Comparison of ENCODE assay signal across 23 cellular contexts in genomic region chr1:33577663-33578062, GRCh38.
DNase-seq lines count a peak whose midpoint lies in the region; ATAC-seq and TF ChIP-seq lines count a peak whose summit lies in the region.
"Had no signal": no experiment of that assay in that cellular context is flagged by ENCODE, and none has a peak within 500 bp of the region (broad histone marks: within the 10 kb centered on the region; RNA-seq: fewer than 3 reads in every experiment).

No MANE protein-coding gene starts in this region.

- H3K36me3 ChIP-seq in left ventricle myocardium inferior (no peaks in the 10 kb centered on the region), duodenal mucosa (ENCODE audit: control insufficient read depth in 1 of 2, insufficient read depth in 2 of 2, low read length in 2 of 2) (no peaks in the 10 kb centered on the region), mesendoderm (ENCODE audit: control insufficient read depth, insufficient read depth, low read length) (no peaks in the 10 kb centered on the region)

- no peaks in the 10 kb centered on the region for H3K27me3 ChIP-seq in left ventricle myocardium inferior (ENCODE audit: low read depth)
- peaks cover 0 to 2% of the 10 kb centered on the region in 2 donors for H3K27me3 ChIP-seq in duodenal mucosa (ENCODE audit: control insufficient read depth in 1 of 2, insufficient read depth in 2 of 2, low read length in 2 of 2)
- H3K27me3 ChIP-seq in mesendoderm (ENCODE audit: insufficient read depth, low read length, poor library complexity), result no peaks in the 10 kb centered on the region

- intact Hi-C loops in left ventricle myocardium inferior (cut with micrococcal nuclease) (no loop called here), Right ventricle myocardium inferior (cut with DNase I) (no loop called here)

- no peak overlapping the region for H4K5ac ChIP-seq in mesendoderm (ENCODE audit: low read length)

- WGBS in mesendoderm (ENCODE audit: extremely low coverage, insufficient coverage, low lambda C conversion rate), result no CpG with 5 or more reads among the region's 9 CpGs

- no peak overlapping the region for H3K4ac ChIP-seq in mesendoderm (ENCODE audit: low read depth, low read length)

- no peak overlapping the region for H2BK15ac ChIP-seq in mesendoderm (replicated peaks; ENCODE audit: low read depth)

- no peak for TF ChIP-seq CTCF in left ventricle myocardium inferior (IDR thresholded peaks at IDR 0.05; ENCODE audit: borderline replicate concordance)

- H3K4me3 ChIP-seq in left ventricle myocardium inferior (no peak overlapping the region), duodenal mucosa (ENCODE audit: low read depth in 1 of 2, low read length in 2 of 2) (peak overlapping the region; percentile 29 to 35), mesendoderm (ENCODE audit: low read length) (no peak overlapping the region)

- H3K4me1 ChIP-seq in left ventricle myocardium inferior (peaks cover 62% of the 10 kb centered on the region), duodenal mucosa (ENCODE audit: control insufficient read depth in 1 of 2, insufficient read depth in 2 of 2, low read length in 2 of 2) (peaks cover 11 to 25% of the 10 kb centered on the region in 2 donors), mesendoderm (ENCODE audit: control insufficient read depth, low read depth, low read length) (no peaks in the 10 kb centered on the region)

- no peaks in the 10 kb centered on the region for H3K9me3 ChIP-seq in left ventricle myocardium inferior (replicated peaks)
- H3K9me3 ChIP-seq in duodenal mucosa (ENCODE audit: control insufficient read depth in 1 of 2, low read length in 2 of 2), result no peaks in the 10 kb centered on the region

- no peak for DNase-seq in left ventricle myocardium inferior
- no peak for DNase-seq in Right ventricle myocardium inferior (ENCODE audit: missing footprints)
- no peak for DNase-seq in mesendoderm
- DNase-seq in retina, result no peak
- DNase-seq in NCI-H1417 (lab: John Stamatoyannopoulos, UW), result no peak
- DNase-seq: DMS153; DND-41; Karpas-422; NCI-H1092; NCI-H1436; NCI-H187; NCI-H2081 treated with DMSO at 0.1 percent for 48 hours; NCI-H2171; NCI-H345; NCI-H510A treated with DMSO at 0.1 percent for 48 hours; NCI-H748 treated with DMSO at 0.1 percent for 48 hours; NK-92 treated with Interleukin-12 subunit alpha and Interleukin-12 subunit beta, amount 100 ng/mL, for 24 hours; SHP77 treated with DMSO at 0.1 percent for 48 hours had no signal

- no peaks in the 10 kb centered on the region for H3K79me1 ChIP-seq in mesendoderm (ENCODE audit: low read length)

- H3K9ac ChIP-seq in duodenal mucosa (ENCODE audit: low read depth in 1 of 2, low read length in 2 of 2), result no peak overlapping the region
- no peak overlapping the region for H3K9ac ChIP-seq in mesendoderm (ENCODE audit: low read length)

- no peak overlapping the region for H4K8ac ChIP-seq in mesendoderm (ENCODE audit: low read depth, low read length)

- H2BK5ac ChIP-seq in mesendoderm (ENCODE audit: low read length), result no peak overlapping the region

- peak overlapping the region; percentile 92 for H3K27ac ChIP-seq in left ventricle myocardium inferior (replicated peaks)
- H3K27ac ChIP-seq in duodenal mucosa (ENCODE audit: low read depth, low read length), result no peak overlapping the region
- no peak overlapping the region for H3K27ac ChIP-seq in mesendoderm (ENCODE audit: low read depth, low read length)
- H3K27ac ChIP-seq: 22Rv1, HL-60, RWPE1 had no signal

- no peak overlapping the region for H3K18ac ChIP-seq in mesendoderm (ENCODE audit: low read length)

- peak overlapping the region; percentile 5 for H3K56ac ChIP-seq in mesendoderm (ENCODE audit: low read length)

- no peak overlapping the region for H3K23ac ChIP-seq in mesendoderm (ENCODE audit: low read length)

- H3K79me2 ChIP-seq in mesendoderm (ENCODE audit: control insufficient read depth, insufficient read depth, low read length), result no peaks in the 10 kb centered on the region

- ATAC-seq in Right ventricle myocardium inferior, result no peak
- no peak for ATAC-seq in activated CD4-positive, CD25-positive, alpha-beta regulatory T cell treated with anti-CD3 and anti-CD28 coated beads, Interleukin-2, amount 50 U/mL, for 24 hours

- no peak overlapping the region for H2BK120ac ChIP-seq in mesendoderm (ENCODE audit: low read depth, low read length)

- no peak overlapping the region for H3K4me2 ChIP-seq in mesendoderm (ENCODE audit: low read length)

- no peak overlapping the region for H2AK5ac ChIP-seq in mesendoderm (ENCODE audit: low read length)

Comparison
In these comparisons a context has a peak if more than half of its experiments do, and no peak if none do; other contexts are left out.
1. H3K4me3 ChIP-seq: peak in duodenal mucosa (2 of 2); none in left ventricle myocardium inferior (single experiment) and mesendoderm (single experiment).